ENCODE assay signal across 9 cellular contexts in genomic region chr4:76984127-76984526, GRCh38. TPM values are rescaled to one million over a fixed set of nuclear protein-coding genes. Genes with fewer than 3 reads are reported as not detected.
DNase-seq lines count a peak whose midpoint lies in the region; ATAC-seq and TF ChIP-seq lines count a peak whose summit lies in the region.
"Had no signal": no experiment of that assay in that cellular context is flagged by ENCODE, and none has a peak within 500 bp of the region (broad histone marks: within the 10 kb centered on the region; RNA-seq: fewer than 3 reads in every experiment).

No MANE protein-coding gene starts in this region.

- no peak for DNase-seq in activated naive CD4-positive, alpha-beta T cell treated with anti-CD3 and anti-CD28 coated beads, Interleukin-2, amount 50 U/mL, for 16 hours
- DNase-seq in adipocyte (ENCODE audit: low read depth) = peak; percentile 66
- no peak for DNase-seq in NCI-H2029 treated with DMSO at 0.1 percent for 48 hours (lab: John Stamatoyannopoulos, UW)
- DNase-seq in hepatic stellate cell (ENCODE audit: low spot score) = no peak
- DNase-seq in NCI-H2081 (lab: John Stamatoyannopoulos, UW) = no peak

- H3K27me3 Mint-ChIP-seq in activated naive CD4-positive, alpha-beta T cell treated with anti-CD3 and anti-CD28 coated beads, Interleukin-2, amount 50 U/mL, for 24 hours = no peaks in the 10 kb centered on the region

- H3K4me3 ChIP-seq in adipocyte (ENCODE audit: low read length) = peak overlapping the region; percentile 64
- H3K4me3 ChIP-seq in liver (ENCODE audit: low read depth in 1 of 3, low read length in 3 of 3) = no peak overlapping the region

- H3K4me1 Mint-ChIP-seq in activated naive CD4-positive, alpha-beta T cell treated with anti-CD3 and anti-CD28 coated beads, Interleukin-2, amount 50 U/mL, for 24 hours = peaks cover 81% of the 10 kb centered on the region

- ATAC-seq in HG03280 (IDR thresholded peaks at IDR 0.05; ENCODE audit: unreplicated experiment) = peak; percentile 48

- no peaks in the 10 kb centered on the region for H3K36me3 Mint-ChIP-seq in activated naive CD4-positive, alpha-beta T cell treated with anti-CD3 and anti-CD28 coated beads, Interleukin-2, amount 50 U/mL, for 24 hours

- peaks cover 90% of the 10 kb centered on the region for H3K4me1 ChIP-seq in adipocyte (ENCODE audit: control insufficient read depth, insufficient read depth, low read length)
- peaks cover 2 to 24% (median 17%) of the 10 kb centered on the region in 4 donors for H3K4me1 ChIP-seq in liver (ENCODE audit: control insufficient read depth in 4 of 4, insufficient read depth in 4 of 4, low read length in 3 of 4)

- no peaks in the 10 kb centered on the region for H3K27me3 ChIP-seq in adipocyte (replicated peaks; ENCODE audit: control insufficient read depth, insufficient read depth, low read length)
- no peaks in the 10 kb centered on the region for H3K27me3 ChIP-seq in liver (ENCODE audit: control insufficient read depth in 4 of 4, insufficient read depth in 4 of 4, low read length in 3 of 4)

- no peaks in the 10 kb centered on the region for H3K9me3 Mint-ChIP-seq in activated naive CD4-positive, alpha-beta T cell treated with anti-CD3 and anti-CD28 coated beads, Interleukin-2, amount 50 U/mL, for 24 hours

- no peak overlapping the region for H3K27ac Mint-ChIP-seq in activated naive CD4-positive, alpha-beta T cell treated with anti-CD3 and anti-CD28 coated beads, Interleukin-2, amount 50 U/mL, for 24 hours

- peaks cover 6% of the 10 kb centered on the region for H3K36me3 ChIP-seq in adipocyte (ENCODE audit: control insufficient read depth, insufficient read depth, low read length, severe bottlenecking)
- H3K36me3 ChIP-seq in liver (ENCODE audit: control insufficient read depth in 4 of 4, insufficient read depth in 3 of 4, low read depth in 1 of 4, low read length in 3 of 4) = no peaks in the 10 kb centered on the region

- H3K27ac ChIP-seq in liver (ENCODE audit: low read depth in 1 of 2, low read length in 2 of 2) = peak overlapping the region; percentile 53 to 65
- H3K27ac ChIP-seq: epithelial cell of prostate had no signal

- H3K9ac ChIP-seq in adipocyte (ENCODE audit: low read length) = peak overlapping the region; percentile 77
- H3K9ac ChIP-seq in liver (ENCODE audit: low read depth in 1 of 2, low read length in 2 of 2) = no peak overlapping the region

- peak overlapping the region; percentile 17 for H3K4me3 Mint-ChIP-seq in activated naive CD4-positive, alpha-beta T cell treated with anti-CD3 and anti-CD28 coated beads, Interleukin-2, amount 50 U/mL, for 24 hours

- 57% methylated on average over 3 of the region's 3 CpGs for WGBS in liver

- TF ChIP-seq RAD21 in liver (IDR thresholded peaks at IDR 0.05) = peak; percentile 70 to 71

- TF ChIP-seq CTCF in liver (IDR thresholded peaks at IDR 0.05; ENCODE audit: low read depth, low read length, missing input control) = peak; percentile 36

- H3K9me3 ChIP-seq in adipocyte (ENCODE audit: control insufficient read depth, low read length) = no peaks in the 10 kb centered on the region
- H3K9me3 ChIP-seq in liver (ENCODE audit: control insufficient read depth in 4 of 4, low read length in 3 of 4) = no peaks in the 10 kb centered on the region

TF ChIP-seq in liver, 16 proteins besides CTCF, POLR2A, EP300 and RAD21:
- TF ChIP-seq FOXA2 (IDR thresholded peaks at IDR 0.05) = no peak

RNA-seq across cellular contexts. Expression of gene SEPTIN11, which starts 34.6 kb away (rescaled TPM):
- total RNA-seq in liver = 10 to 100 TPM; 28.5 to 37.4 TPM
- polyA plus RNA-seq in liver = 10 to 100 TPM; 17.2 to 21.6 TPM
